In genomic region chr15:31032959-31033358, GRCh38 we compare ENCODE assay signal across 22 cellular contexts. TPM values are rescaled to one million over a fixed set of nuclear protein-coding genes. Genes with fewer than 3 reads are reported as not detected.
DNase-seq lines count a peak whose midpoint lies in the region; ATAC-seq and TF ChIP-seq lines count a peak whose summit lies in the region.
"Had no signal": no experiment of that assay in that cellular context is flagged by ENCODE, and none has a peak within 500 bp of the region (broad histone marks: within the 10 kb centered on the region; RNA-seq: fewer than 3 reads in every experiment).

No MANE protein-coding gene starts in this region.

- H3K4me1 ChIP-seq in heart right ventricle = peaks cover 0 to 22% (median 16%) of the 10 kb centered on the region in 9 donors

- peak overlapping the region in 8 of 10 donors; percentile 2 to 55 (median 30) for H3K27ac ChIP-seq in heart right ventricle
- H3K27ac ChIP-seq: dorsolateral prefrontal cortex had no signal

- no peaks in the 10 kb centered on the region for H3K36me3 ChIP-seq in heart right ventricle

- no peaks in the 10 kb centered on the region for H3K9me3 ChIP-seq in heart right ventricle
- H3K9me3 ChIP-seq: testis had no signal

- 28 to 35% methylated on average over 5 of the region's 5 CpGs for WGBS in heart right ventricle, 2 donors

- DNase-seq in heart right ventricle = no peak
- no peak for DNase-seq in Right ventricle myocardium inferior (ENCODE audit: missing footprints)
- DNase-seq in dermis microvascular lymphatic vessel endothelial cell (ENCODE audit: low read depth in 2 of 2) = peak; percentile 16 to 69
- DNase-seq in kidney glomerular epithelial cell (lab: John Stamatoyannopoulos, UW) = peak; percentile 32
- DNase-seq in kidney tubule cell (ENCODE audit: low spot score) = no peak
- no peak for DNase-seq in NCI-H510A treated with DMSO at 0.1 percent for 48 hours (lab: John Stamatoyannopoulos, UW)
- DNase-seq: ACHN; activated CD8-positive, alpha-beta memory T cell treated with anti-CD3 and anti-CD28 coated beads, Interleukin-2, amount 50 U/mL, for 48 hours; activated naive CD8-positive, alpha-beta T cell treated with anti-CD3 and anti-CD28 coated beads, Interleukin-2, amount 10 ng/mL, durations not matched to agents 7 days and 5 days; DMS 273 treated with DMSO at 0.1 percent for 48 hours; dorsolateral prefrontal cortex; glutamatergic neuron; NCI-H1048; NCI-H345; T-cell; testis had no signal

- ATAC-seq in heart right ventricle (peak in 7 of 8 donors; percentile 13 to 79 (median 65)), Right ventricle myocardium inferior (no peak), GM18502 (IDR thresholded peaks at IDR 0.05; ENCODE audit: poor library complexity, unreplicated experiment) (no peak), GM21360 (IDR thresholded peaks at IDR 0.05; ENCODE audit: unreplicated experiment) (no peak)
- ATAC-seq: activated CD4-positive, CD25-positive, alpha-beta regulatory T cell treated with anti-CD3 and anti-CD28 coated beads, Interleukin-2, amount 50 U/mL, for 24 hours; HepG2; left lobe of liver; natural killer cell treated with Interleukin-12 subunit alpha and Interleukin-12 subunit beta and Interleukin-15 and Interleukin-18, amount 100 ng/mL, for 72 hours; T-cell had no signal

- no peak overlapping the region for H3K4me3 ChIP-seq in heart right ventricle
- H3K4me3 ChIP-seq: dorsolateral prefrontal cortex, testis had no signal

- TF ChIP-seq CTCF in heart right ventricle (IDR thresholded peaks at IDR 0.05) = no peak

- peaks cover 0 to 7% (median 0%) of the 10 kb centered on the region in 7 donors for H3K27me3 ChIP-seq in heart right ventricle
- H3K27me3 ChIP-seq: dorsolateral prefrontal cortex, testis had no signal

- intact Hi-C loops in heart right ventricle (cut with DNase I) (loop anchor here in 1 of 10 donors (2.0 to 5.0 kb wide), 2 partner anchors 28 to 41 kb away; partner anchors contain the start of gene MTMR10), Right ventricle myocardium inferior (cut with DNase I) (loop anchor here (2.0 to 10.0 kb wide), 3 partner anchors 30 to 62 kb away; partner anchors contain the start of gene MTMR10)

RNA-seq across cellular contexts. Expression of gene MTMR10, which starts 41.5 kb away (rescaled TPM):
- total RNA-seq in heart right ventricle (10 to 100 TPM; 17.3 to 50.1 (median 30.2) TPM), Right ventricle myocardium inferior (31.4 TPM), dermis microvascular lymphatic vessel endothelial cell (20.0 and 26.7 TPM in 2 replicates)
- polyA plus RNA-seq in heart right ventricle = 10 to 100 TPM in 1 of 2 donors, 1 to 10 TPM in 1; 9.4 to 13.9 TPM

Comparison
In these comparisons a context has a peak if more than half of its experiments do, and no peak if none do; other contexts are left out.
1. ATAC-seq: peak in heart right ventricle (7 of 8); none in Right ventricle myocardium inferior (single experiment), GM18502 (single experiment) and GM21360 (single experiment).
2. DNase-seq: peak in dermis microvascular lymphatic vessel endothelial cell (2 of 2) and kidney glomerular epithelial cell (single experiment); none in heart right ventricle (0 of 2), Right ventricle myocardium inferior (single experiment), kidney tubule cell (single experiment) and NCI-H510A treated with DMSO at 0.1 percent for 48 hours (single experiment).